Comparison of ENCODE assay signal across 21 cellular contexts in genomic region chr10:131703527-131703926, GRCh38.
DNase-seq lines count a peak whose midpoint lies in the region; ATAC-seq and TF ChIP-seq lines count a peak whose summit lies in the region.
"Had no signal": no experiment of that assay in that cellular context is flagged by ENCODE, and none has a peak within 500 bp of the region (broad histone marks: within the 10 kb centered on the region; RNA-seq: fewer than 3 reads in every experiment).

No MANE protein-coding gene starts in this region.

- no peak for TF ChIP-seq CTCF in natural killer cell (IDR thresholded peaks at IDR 0.05)
- no peak for TF ChIP-seq CTCF in coronary artery (IDR thresholded peaks at IDR 0.05)
- TF ChIP-seq CTCF in osteocyte (IDR thresholded peaks at IDR 0.05): no peak
- no peak for TF ChIP-seq CTCF in neural progenitor cell (IDR thresholded peaks at IDR 0.05)

- no peaks in the 10 kb centered on the region for H3K79me2 ChIP-seq in neural progenitor cell (ENCODE audit: low read depth)

- H3K9ac ChIP-seq in neural progenitor cell: no peak overlapping the region
- H3K9ac ChIP-seq: GM23248, KMS-11 had no signal

- H3K9me3 ChIP-seq in neural progenitor cell (ENCODE audit: low read depth): no peaks in the 10 kb centered on the region

- intact Hi-C loops in natural killer cell (cut with micrococcal nuclease): no loop called here

- H3K9me3 Mint-ChIP-seq in natural killer cell treated with Interleukin-12 subunit alpha and Interleukin-12 subunit beta and Interleukin-15 and Interleukin-18, amount 100 ng/mL, for 72 hours: no peaks in the 10 kb centered on the region
- H3K9me3 Mint-ChIP-seq in natural killer cell: peaks cover 2 to 4% of the 10 kb centered on the region in 2 donors
- H3K9me3 Mint-ChIP-seq in osteocyte (ENCODE audit: unreplicated experiment): peaks cover 14% of the 10 kb centered on the region
- H3K9me3 Mint-ChIP-seq in neural progenitor cell: peaks cover 9% of the 10 kb centered on the region

- H3K4me1 ChIP-seq in neural progenitor cell: no peaks in the 10 kb centered on the region

- H3K27ac ChIP-seq in coronary artery (no peak overlapping the region), neural progenitor cell (no peak overlapping the region)
- H3K27ac ChIP-seq: GM23248, HL-60, KMS-11 had no signal

- no peaks in the 10 kb centered on the region for H3K4me1 Mint-ChIP-seq in natural killer cell treated with Interleukin-12 subunit alpha and Interleukin-12 subunit beta and Interleukin-15 and Interleukin-18, amount 100 ng/mL, for 72 hours (ENCODE audit: low read depth in 2 of 2)
- H3K4me1 Mint-ChIP-seq in natural killer cell: no peaks in the 10 kb centered on the region
- H3K4me1 Mint-ChIP-seq in osteocyte (ENCODE audit: unreplicated experiment): no peaks in the 10 kb centered on the region
- H3K4me1 Mint-ChIP-seq in neural progenitor cell: peaks cover 9% of the 10 kb centered on the region

- H3K36me3 ChIP-seq in neural progenitor cell: no peaks in the 10 kb centered on the region

- H3K4me3 ChIP-seq in coronary artery (no peak overlapping the region), neural progenitor cell (no peak overlapping the region)
- H3K4me3 ChIP-seq: GM12878, GM23248 had no signal

- no peaks in the 10 kb centered on the region for H3K36me3 Mint-ChIP-seq in natural killer cell treated with Interleukin-12 subunit alpha and Interleukin-12 subunit beta and Interleukin-15 and Interleukin-18, amount 100 ng/mL, for 72 hours
- no peaks in the 10 kb centered on the region for H3K36me3 Mint-ChIP-seq in natural killer cell
- H3K36me3 Mint-ChIP-seq in osteocyte (ENCODE audit: unreplicated experiment): no peaks in the 10 kb centered on the region
- no peaks in the 10 kb centered on the region for H3K36me3 Mint-ChIP-seq in neural progenitor cell

- no peak overlapping the region for H3K4me3 Mint-ChIP-seq in natural killer cell treated with Interleukin-12 subunit alpha and Interleukin-12 subunit beta and Interleukin-15 and Interleukin-18, amount 100 ng/mL, for 72 hours
- no peak overlapping the region for H3K4me3 Mint-ChIP-seq in natural killer cell
- H3K4me3 Mint-ChIP-seq in osteocyte (ENCODE audit: unreplicated experiment): no peak overlapping the region
- H3K4me3 Mint-ChIP-seq in neural progenitor cell: no peak overlapping the region
- H3K4me3 Mint-ChIP-seq: CD4-positive, alpha-beta T cell had no signal

- H3K27ac Mint-ChIP-seq in natural killer cell treated with Interleukin-12 subunit alpha and Interleukin-12 subunit beta and Interleukin-15 and Interleukin-18, amount 100 ng/mL, for 72 hours: no peak overlapping the region
- no peak overlapping the region for H3K27ac Mint-ChIP-seq in natural killer cell
- H3K27ac Mint-ChIP-seq in osteocyte (ENCODE audit: unreplicated experiment): no peak overlapping the region
- H3K27ac Mint-ChIP-seq in neural progenitor cell: no peak overlapping the region
- H3K27ac Mint-ChIP-seq: CD4-positive, alpha-beta T cell had no signal

- H3F3A ChIP-seq in neural progenitor cell (ENCODE audit: low read depth): no peaks in the 10 kb centered on the region

- H3K27me3 Mint-ChIP-seq in natural killer cell treated with Interleukin-12 subunit alpha and Interleukin-12 subunit beta and Interleukin-15 and Interleukin-18, amount 100 ng/mL, for 72 hours: peaks cover 7 to 11% of the 10 kb centered on the region in 2 donors
- H3K27me3 Mint-ChIP-seq in natural killer cell (ENCODE audit: low read depth in 2 of 2): peaks cover 15 to 19% of the 10 kb centered on the region in 2 donors
- no peaks in the 10 kb centered on the region for H3K27me3 Mint-ChIP-seq in osteocyte (ENCODE audit: unreplicated experiment)
- H3K27me3 Mint-ChIP-seq in neural progenitor cell (ENCODE audit: insufficient read depth, low read depth): peaks cover 2% of the 10 kb centered on the region

- ATAC-seq in natural killer cell treated with Interleukin-12 subunit alpha and Interleukin-12 subunit beta and Interleukin-15 and Interleukin-18, amount 100 ng/mL, for 72 hours: no peak
- no peak for ATAC-seq in natural killer cell
- ATAC-seq: GM12878 had no signal

- in situ Hi-C loops in ACHN (cut with HindIII; ENCODE audit: low pct_ligation_motif_present, low pct_unique_long_range_greater_than_20kb, low sequenced_read_pairs): no loop called here

- H2AFZ ChIP-seq in neural progenitor cell (replicated peaks): no peak overlapping the region
- H2AFZ ChIP-seq: GM23248 had no signal

- no peaks in the 10 kb centered on the region for H4K20me1 ChIP-seq in neural progenitor cell (ENCODE audit: low read depth)

- H3K4me2 ChIP-seq in neural progenitor cell: no peak overlapping the region
- H3K4me2 ChIP-seq: KMS-11 had no signal

- peak; percentile 3 for DNase-seq in natural killer cell treated with Interleukin-12 subunit alpha and Interleukin-12 subunit beta and Interleukin-15 and Interleukin-18, amount 100 ng/mL, for 72 hours (ENCODE audit: low spot score)
- DNase-seq in natural killer cell (no peak), coronary artery (ENCODE audit: low spot score) (peak; percentile 21), osteocyte (ENCODE audit: extremely low spot score, unreplicated experiment) (peak; percentile 72), SW480 (ENCODE audit: low spot score) (no peak), neural progenitor cell (ENCODE audit: low spot score) (no peak), ACHN (no peak)
- DNase-seq: DMS153, GF-D8, GM23248, HCEC 1CT, MV-4-11, NCI-H187, NCI-H2107, NCI-H510A treated with DMSO at 0.1 percent for 48 hours, NCI-H82, SIG-M5 had no signal

- H3K27me3 ChIP-seq in neural progenitor cell: no peaks in the 10 kb centered on the region

Comparison
In these comparisons a context has a peak if more than half of its experiments do, and no peak if none do; other contexts are left out.
1. DNase-seq: peak in natural killer cell treated with Interleukin-12 subunit alpha and Interleukin-12 subunit beta and Interleukin-15 and Interleukin-18, amount 100 ng/mL, for 72 hours (single experiment), coronary artery (single experiment) and osteocyte (single experiment); none in natural killer cell (single experiment), SW480 (single experiment), neural progenitor cell (single experiment) and ACHN (single experiment).